ENCODE assay signal across 14 cellular contexts in the genomic region with DNA sequence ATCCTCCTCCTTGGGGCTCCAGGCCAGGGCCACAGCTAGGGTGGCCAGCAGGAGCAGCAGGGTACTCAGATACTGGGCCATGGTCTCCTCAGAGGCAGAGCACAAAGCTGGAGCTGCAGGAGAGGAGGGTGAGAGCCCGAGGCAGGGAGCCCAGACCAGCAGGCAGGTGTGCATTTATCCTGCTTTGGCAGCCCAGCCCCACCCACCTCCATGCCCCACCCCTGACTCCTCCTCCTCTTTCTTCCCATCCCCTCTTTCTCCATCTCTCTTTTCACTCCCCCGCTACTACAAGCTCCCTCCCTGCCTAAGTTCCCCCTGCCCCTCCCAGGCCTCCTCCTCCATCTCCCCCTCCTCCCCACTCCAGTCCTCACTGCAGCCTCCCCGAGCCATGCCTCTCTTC. TPM values are rescaled to one million over a fixed set of nuclear protein-coding genes. Genes with fewer than 3 reads are reported as not detected.
"Had no signal": no experiment of that assay in that cellular context is flagged by ENCODE, and none has a peak within 500 bp of the region (broad histone marks: within the 10 kb centered on the region; RNA-seq: fewer than 3 reads in every experiment).

A gene with protein sequence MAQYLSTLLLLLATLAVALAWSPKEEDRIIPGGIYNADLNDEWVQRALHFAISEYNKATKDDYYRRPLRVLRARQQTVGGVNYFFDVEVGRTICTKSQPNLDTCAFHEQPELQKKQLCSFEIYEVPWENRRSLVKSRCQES (minus strand): TSS at position 150 of the 400 bp plus-strand sequence. CDS start 69 bp downstream, at position 81.

RNA-seq across cellular contexts. Expression of the gene that starts here (rescaled TPM):
- total RNA-seq: kidney epithelial cell, left ventricle myocardium inferior, lung, natural killer cell, omental fat pad, renal cortical epithelial cell, right atrium auricular region, right lobe of liver, skeletal muscle tissue, temporal lobe, thyroid gland, transverse colon, ureter, uterus had no signal
- polyA plus RNA-seq: lung had no signal
